In genomic region chr3:129005526-129006303, GRCh38 we compare ENCODE assay signal across 11 cellular contexts. TPM values are rescaled to one million over a fixed set of nuclear protein-coding genes. Genes with fewer than 3 reads are reported as not detected.
DNase-seq lines count a peak whose midpoint lies in the region; ATAC-seq and TF ChIP-seq lines count a peak whose summit lies in the region.
"Had no signal": no experiment of that assay in that cellular context is flagged by ENCODE, and none has a peak within 500 bp of the region (broad histone marks: within the 10 kb centered on the region; RNA-seq: fewer than 3 reads in every experiment).

No MANE protein-coding gene starts in this region.

- peak; percentile 39 to 54 for DNase-seq in T47D (ENCODE audit: low read depth in 1 of 2, low spot score in 1 of 2)
- no peak for DNase-seq in breast epithelium (ENCODE audit: low spot score in 2 of 2)
- DNase-seq in SHP77 treated with DMSO at 0.1 percent for 48 hours (lab: John Stamatoyannopoulos, UW) = peak; percentile 67
- DNase-seq in hepatocyte (ENCODE audit: low spot score) = no peak
- DNase-seq in upper lobe of left lung = peak in 1 of 2 donors; percentile 50
- no peak for DNase-seq in NCI-H526 treated with DMSO at 0.1 percent for 48 hours (lab: John Stamatoyannopoulos, UW)
- no peak for DNase-seq in activated T-cell treated with anti-CD3 and anti-CD28 coated beads, Interleukin-2, amount 50 U/mL, for 48 hours
- DNase-seq in HEK293T (ENCODE audit: extremely low spot score) = no peak
- DNase-seq: CD4-positive, alpha-beta T cell; small intestine had no signal

- CTCF ChIA-PET in HEK293T (lab: Yijun Ruan, JAX) = interaction anchor here (0.6 kb wide), 1 partner anchor 370 kb away, joined by 5 read pairs; no protein-coding TSS in a partner anchor

- H3K4me1 ChIP-seq in breast epithelium (peaks cover 3 to 8% of the 10 kb centered on the region in 2 donors), hepatocyte (ENCODE audit: insufficient read depth) (peaks cover 24% of the 10 kb centered on the region), upper lobe of left lung (peaks cover 50 to 85% (median 77%) of the 10 kb centered on the region in 4 donors)

- no peak for TF ChIP-seq CTCF in breast epithelium (IDR thresholded peaks at IDR 0.05)
- no peak for TF ChIP-seq CTCF in hepatocyte (IDR thresholded peaks at IDR 0.05; ENCODE audit: poor library complexity)
- no peak for TF ChIP-seq CTCF in upper lobe of left lung (IDR thresholded peaks at IDR 0.05)

- ATAC-seq in upper lobe of left lung (ENCODE audit: low FRiP score in 2 of 2) = peak in 1 of 2 donors; percentile 8

- H2AFZ ChIP-seq in hepatocyte = no peak overlapping the region

- POLR2A ChIA-PET in HEK293T (lab: Yijun Ruan, JAX) = no interaction called here

- H3K27me3 ChIP-seq in breast epithelium (peaks cover 0 to 27% of the 10 kb centered on the region in 2 donors), hepatocyte (peaks cover 43% of the 10 kb centered on the region), upper lobe of left lung (peaks cover 0 to 22% (median 14%) of the 10 kb centered on the region in 4 donors)

- no peaks in the 10 kb centered on the region for H3K79me2 ChIP-seq in hepatocyte

- WGBS in hepatocyte (ENCODE audit: low lambda C conversion rate, missing lambda C conversion rate) = 95% methylated on average over 4 of the region's 4 CpGs
- 74 to 84% methylated on average over 4 of the region's 4 CpGs for WGBS in upper lobe of left lung, 2 donors

- H3K36me3 ChIP-seq in breast epithelium (no peaks in the 10 kb centered on the region), hepatocyte (replicated peaks; ENCODE audit: insufficient read depth, low read depth) (no peaks in the 10 kb centered on the region), upper lobe of left lung (no peaks in the 10 kb centered on the region)

- no peaks in the 10 kb centered on the region for H3K9me2 ChIP-seq in hepatocyte (replicated peaks; ENCODE audit: insufficient read depth)

- H3K4me2 ChIP-seq in hepatocyte = no peak overlapping the region

- no peak overlapping the region for H3K27ac ChIP-seq in breast epithelium
- peak overlapping the region; percentile 58 for H3K27ac ChIP-seq in hepatocyte
- H3K27ac ChIP-seq in upper lobe of left lung = peak overlapping the region; percentile 56 to 83 (median 76)

- intact Hi-C loops in breast epithelium (cut with DNase I; ENCODE audit: low total_unique reads) = no loop called here

- in situ Hi-C loops in T47D (cut with HindIII; ENCODE audit: low pct_unique_long_range_greater_than_20kb, low sequenced_read_pairs) = no loop called here

- no peak for TF ChIP-seq EP300 in upper lobe of left lung (IDR thresholded peaks at IDR 0.05)

- H3K9me3 ChIP-seq in breast epithelium = no peaks in the 10 kb centered on the region
- H3K9me3 ChIP-seq in hepatocyte (ENCODE audit: low read depth) = no peaks in the 10 kb centered on the region
- no peaks in the 10 kb centered on the region for H3K9me3 ChIP-seq in upper lobe of left lung

- TF ChIP-seq POLR2A in breast epithelium (IDR thresholded peaks at IDR 0.05) (no peak), upper lobe of left lung (IDR thresholded peaks at IDR 0.05) (no peak)

- H3K4me3 ChIP-seq in breast epithelium = no peak overlapping the region
- H3K4me3 ChIP-seq in hepatocyte = no peak overlapping the region
- no peak overlapping the region for H3K4me3 ChIP-seq in upper lobe of left lung

- no peaks in the 10 kb centered on the region for H4K20me1 ChIP-seq in hepatocyte (ENCODE audit: insufficient read depth, poor library complexity, severe bottlenecking)

TF ChIP-seq in HEK293T, 16 proteins besides CTCF, POLR2A, EP300 and RAD21:
- TF ChIP-seq LEF1 (IDR thresholded peaks at IDR 0.05; ENCODE audit: borderline replicate concordance) (no peak), FOXK2 (IDR thresholded peaks at IDR 0.05) (no peak), NFRKB (IDR thresholded peaks at IDR 0.05) (no peak), ZNF384 (IDR thresholded peaks at IDR 0.05) (no peak), PKNOX1 (IDR thresholded peaks at IDR 0.05) (no peak), ELF4 (IDR thresholded peaks at IDR 0.05) (no peak), TARDBP (IDR thresholded peaks at IDR 0.05) (no peak), CTBP1 (IDR thresholded peaks at IDR 0.05; ENCODE audit: borderline replicate concordance) (no peak), ARNT (IDR thresholded peaks at IDR 0.05) (no peak)

RNA-seq across cellular contexts. Expression of gene EFCC1, which starts 4.6 kb away (rescaled TPM):
- total RNA-seq in breast epithelium (1 to 10 TPM; 1.6 to 3.9 (median 1.8) TPM), hepatocyte (0.23 and 0.76 TPM in 2 replicates), upper lobe of left lung (10 to 100 TPM in 3 of 6 donors, 1 to 10 TPM in 3; 3.1 to 20.6 (median 11.4) TPM)
- 0.11 and 0.50 TPM in 2 replicates for polyA plus RNA-seq in hepatocyte

RNA-seq across cellular contexts. Expression of gene CFAP92, which starts 11.8 kb away (rescaled TPM):
- total RNA-seq in breast epithelium = 1 to 10 TPM in 2 of 3 donors, under 1 TPM in 1; 0.66 to 1.4 (median 1.3) TPM
- 0.17 and 1.3 TPM in 2 replicates for total RNA-seq in hepatocyte
- polyA plus RNA-seq in hepatocyte = 0.35 and 1.0 TPM in 2 replicates
- total RNA-seq in upper lobe of left lung = 10 to 100 TPM in 2 of 6 donors, 1 to 10 TPM in 3, under 1 TPM in 1; 0.66 to 21.3 (median 5.0) TPM

RNA-seq across cellular contexts. Expression of gene GP9, which starts 54.9 kb away (rescaled TPM):
- total RNA-seq in breast epithelium (under 1 TPM in 1 of 3 donors, not detected in 2; 0.48 TPM), hepatocyte (not detected in 2 replicates), upper lobe of left lung (10 to 100 TPM in 1 of 6 donors, 1 to 10 TPM in 2, under 1 TPM in 2, not detected in 1; 0.47 to 12.0 (median 4.3) TPM)
- not detected in 2 replicates for polyA plus RNA-seq in hepatocyte
- total RNA-seq: CD4-positive, alpha-beta T cell; dermis microvascular lymphatic vessel endothelial cell had no signal

Comparison
In these comparisons a context has a peak if more than half of its experiments do, and no peak if none do; other contexts are left out.
1. DNase-seq: peak in T47D (2 of 2) and SHP77 treated with DMSO at 0.1 percent for 48 hours (single experiment); none in breast epithelium (0 of 2), hepatocyte (single experiment), NCI-H526 treated with DMSO at 0.1 percent for 48 hours (single experiment), activated T-cell treated with anti-CD3 and anti-CD28 coated beads, Interleukin-2, amount 50 U/mL, for 48 hours (0 of 2) and HEK293T (single experiment).
2. H3K27ac ChIP-seq: peak in hepatocyte (single experiment) and upper lobe of left lung (4 of 4); none in breast epithelium (0 of 2).